ENCODE assay signal across 1 cellular context in the genomic region with DNA sequence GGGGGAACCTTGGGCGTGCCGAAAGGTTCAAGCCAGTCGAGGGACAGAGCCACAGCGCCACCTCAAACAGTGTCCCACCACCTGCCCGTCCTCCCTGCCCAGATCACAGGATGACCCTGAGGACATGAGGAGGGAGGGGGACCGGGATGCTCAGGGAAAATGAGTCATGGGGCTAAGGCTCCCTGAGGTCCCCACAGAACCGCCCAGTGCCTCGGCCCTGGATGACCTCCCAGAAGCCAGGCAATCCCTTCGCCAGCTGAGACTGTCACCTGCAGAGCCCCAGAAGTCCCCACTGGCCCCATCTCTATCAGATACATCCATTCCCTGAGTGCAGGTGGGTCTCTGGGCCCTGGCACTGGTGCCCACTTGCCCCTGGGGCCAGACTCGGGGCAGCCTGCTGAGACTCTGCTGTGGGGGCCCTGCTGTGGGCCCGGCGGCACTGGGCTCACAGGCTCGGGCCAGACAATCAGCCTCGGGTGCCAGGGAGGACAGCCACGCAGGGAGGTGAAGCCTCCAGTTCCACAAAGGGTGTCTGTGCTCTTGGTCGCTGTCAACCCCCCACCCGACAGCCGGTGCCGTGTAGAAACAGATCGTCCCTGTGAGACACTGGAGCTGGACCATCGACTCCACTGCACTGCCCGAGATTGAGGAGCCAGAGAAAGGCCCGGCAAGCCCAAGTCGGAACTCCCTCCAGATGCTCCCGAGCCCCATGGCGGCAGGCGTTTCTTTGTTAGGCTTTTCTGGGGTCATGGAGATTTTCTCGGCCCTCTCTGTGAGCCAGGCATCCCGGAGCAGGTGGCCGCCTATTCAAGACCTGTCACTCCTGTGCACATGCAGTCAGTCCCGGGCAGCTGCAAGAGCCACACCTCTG.
TF ChIP-seq lines count a peak whose summit lies in the region.

No MANE protein-coding gene starts in this region.

TF ChIP-seq in SK-N-SH treated with all-trans-retinoic acid at 6 μM for 48 hours, 23 proteins besides CTCF, POLR2A, EP300 and RAD21 (continued from another document):
- TF ChIP-seq TSHZ2 (CRISPR knock-in tag; IDR thresholded peaks at IDR 0.05), result no peak
- no peak for TF ChIP-seq ISL1 (CRISPR knock-in tag; IDR thresholded peaks at IDR 0.05)
- TF ChIP-seq ESRRG (CRISPR knock-in tag; IDR thresholded peaks at IDR 0.05), result no peak
- no peak for TF ChIP-seq RARB (CRISPR knock-in tag; IDR thresholded peaks at IDR 0.05)
- no peak for TF ChIP-seq SNAI2 (CRISPR knock-in tag; IDR thresholded peaks at IDR 0.05)
- TF ChIP-seq CSRNP3 (CRISPR knock-in tag; IDR thresholded peaks at IDR 0.05), result no peak
TF ChIP-seq in SK-N-SH treated with all-trans-retinoic acid at 6 μM for 48 hours: peak in this region for 0.
